Comparison of ENCODE assay signal across 20 cellular contexts in genomic region chr7:37085600-37085999, GRCh38.
"Had no signal": no experiment of that assay in that cellular context is flagged by ENCODE, and none has a peak within 500 bp of the region (broad histone marks: within the 10 kb centered on the region; RNA-seq: fewer than 3 reads in every experiment).

No MANE protein-coding gene starts in this region.

- ATAC-seq: activated CD8-positive, alpha-beta memory T cell treated with anti-CD3 and anti-CD28 coated beads, Interleukin-2, amount 10 ng/mL, durations not matched to agents 7 days and 5 days; activated CD8-positive, alpha-beta T cell treated with anti-CD3 and anti-CD28 coated beads for 36 hours; heart right ventricle; left cardiac atrium; natural killer cell treated with Interleukin-12 subunit alpha and Interleukin-12 subunit beta and Interleukin-15 and Interleukin-18, amount 100 ng/mL, for 72 hours; psoas muscle had no signal

- H3K27ac ChIP-seq: epithelial cell of prostate, ovary, psoas muscle, right atrium auricular region, uterus had no signal

- H3K27me3 ChIP-seq: heart right ventricle, ovary, right atrium auricular region, tibial artery, uterus had no signal

- H3K4me3 Mint-ChIP-seq: activated CD8-positive, alpha-beta memory T cell treated with anti-CD3 and anti-CD28 coated beads, Interleukin-2, amount 10 ng/mL, durations not matched to agents 7 days and 5 days; activated CD8-positive, alpha-beta T cell treated with anti-CD3 and anti-CD28 coated beads for 36 hours; natural killer cell treated with Interleukin-12 subunit alpha and Interleukin-12 subunit beta and Interleukin-15 and Interleukin-18, amount 100 ng/mL, for 72 hours; stimulated activated naive CD8-positive, alpha-beta T cell treated with anti-CD3 and anti-CD28 coated beads, Interleukin-15, Interleukin-2, amounts not matched to agents 100 ng/mL and 50 ng/mL, for 24 hours; T-helper 1 cell treated with Interleukin-12 subunit alpha and Interleukin-12 subunit beta and Interleukin-4 antibody, amounts not matched to agents 30 μg/mL and 1 μg/mL, for 36 hours had no signal

- H3K27me3 Mint-ChIP-seq: activated CD8-positive, alpha-beta memory T cell treated with anti-CD3 and anti-CD28 coated beads, Interleukin-2, amount 10 ng/mL, durations not matched to agents 7 days and 5 days; activated CD8-positive, alpha-beta T cell treated with anti-CD3 and anti-CD28 coated beads for 36 hours; natural killer cell treated with Interleukin-12 subunit alpha and Interleukin-12 subunit beta and Interleukin-15 and Interleukin-18, amount 100 ng/mL, for 72 hours; stimulated activated naive CD8-positive, alpha-beta T cell treated with anti-CD3 and anti-CD28 coated beads, Interleukin-15, Interleukin-2, amounts not matched to agents 100 ng/mL and 50 ng/mL, for 24 hours had no signal

- DNase-seq: activated CD4-positive, alpha-beta T cell treated with anti-CD3 and anti-CD28 coated beads for 48 hours; activated CD8-positive, alpha-beta memory T cell treated with anti-CD3 and anti-CD28 coated beads, Interleukin-2, amount 10 ng/mL, durations not matched to agents 7 days and 5 days; activated CD8-positive, alpha-beta T cell treated with anti-CD3 and anti-CD28 coated beads for 36 hours; activated effector memory CD4-positive, alpha-beta T cell treated with Interleukin-2 at 50 U/mL for 16 hours; activated T-cell treated with anti-CD3 and anti-CD28 coated beads for 4 hours; cortex of kidney; foreskin fibroblast; heart right ventricle; islet precursor cell; left cardiac atrium; ovary; psoas muscle; stimulated activated CD4-positive, alpha-beta T cell treated with anti-CD3 and anti-CD28 coated beads, Interleukin-4, amount 100 ng/mL, for 24 hours; tibial artery; uterus had no signal

- H3K4me1 ChIP-seq: psoas muscle, uterus had no signal

- H3K9me3 Mint-ChIP-seq: activated CD8-positive, alpha-beta T cell treated with anti-CD3 and anti-CD28 coated beads for 36 hours; natural killer cell treated with Interleukin-12 subunit alpha and Interleukin-12 subunit beta and Interleukin-15 and Interleukin-18, amount 100 ng/mL, for 72 hours; stimulated activated naive CD8-positive, alpha-beta T cell treated with anti-CD3 and anti-CD28 coated beads, Interleukin-15, Interleukin-2, amounts not matched to agents 100 ng/mL and 50 ng/mL, for 24 hours; T-helper 1 cell treated with Interleukin-12 subunit alpha and Interleukin-12 subunit beta and Interleukin-4 antibody, amounts not matched to agents 30 μg/mL and 1 μg/mL, for 36 hours had no signal

- H3K36me3 ChIP-seq: heart right ventricle, ovary, right atrium auricular region, tibial artery, uterus had no signal

- H3K27ac Mint-ChIP-seq: activated CD8-positive, alpha-beta memory T cell treated with anti-CD3 and anti-CD28 coated beads, Interleukin-2, amount 10 ng/mL, durations not matched to agents 7 days and 5 days; activated CD8-positive, alpha-beta T cell treated with anti-CD3 and anti-CD28 coated beads for 36 hours; stimulated activated naive CD8-positive, alpha-beta T cell treated with anti-CD3 and anti-CD28 coated beads, Interleukin-15, Interleukin-2, amounts not matched to agents 100 ng/mL and 50 ng/mL, for 24 hours; T-helper 1 cell treated with Interleukin-12 subunit alpha and Interleukin-12 subunit beta and Interleukin-4 antibody, amounts not matched to agents 30 μg/mL and 1 μg/mL, for 36 hours had no signal

- H3K9me3 ChIP-seq: heart right ventricle, ovary, psoas muscle, right atrium auricular region, tibial artery, uterus had no signal

- H3K4me3 ChIP-seq: heart right ventricle, ovary, psoas muscle, right atrium auricular region, tibial artery, uterus had no signal
